8 cellular contexts compared by ENCODE assay signal in genomic region chr14:21924479-21924878, GRCh38.
DNase-seq lines count a peak whose midpoint lies in the region; ATAC-seq and TF ChIP-seq lines count a peak whose summit lies in the region.

No MANE protein-coding gene starts in this region.

- peaks cover 6% of the 10 kb centered on the region for H4K20me1 ChIP-seq in BLaER1

- peak; percentile 87 for ATAC-seq in GM21529 (IDR thresholded peaks at IDR 0.05; ENCODE audit: unreplicated experiment)
- peak; percentile 87 for ATAC-seq in central memory CD8-positive, alpha-beta T cell (replicated peaks; ENCODE audit: extremely low read depth, poor library complexity, severe bottlenecking)
- ATAC-seq in stimulated activated naive CD8-positive, alpha-beta T cell treated with anti-CD3 and anti-CD28 coated beads, Interleukin-15, amount 100 ng/mL, for 72 hours, result peak; percentile 93
- no peak for ATAC-seq in HG03442 (IDR thresholded peaks at IDR 0.05; ENCODE audit: unreplicated experiment)

- H3K4me3 ChIP-seq in BLaER1 (no peak overlapping the region), tibial nerve (no peak overlapping the region)

- no peaks in the 10 kb centered on the region for H3K9me3 Mint-ChIP-seq in central memory CD8-positive, alpha-beta T cell
- peaks cover 4 to 13% of the 10 kb centered on the region in 2 donors for H3K9me3 Mint-ChIP-seq in stimulated activated naive CD8-positive, alpha-beta T cell treated with anti-CD3 and anti-CD28 coated beads, Interleukin-15, amount 100 ng/mL, for 72 hours

- no peak for TF ChIP-seq EP300 in tibial nerve (IDR thresholded peaks at IDR 0.05)

- H3K4me2 ChIP-seq in BLaER1, result peak overlapping the region; percentile 73

- no peaks in the 10 kb centered on the region for H3K9me3 ChIP-seq in BLaER1
- H3K9me3 ChIP-seq in tibial nerve, result no peaks in the 10 kb centered on the region

- peak; percentile 54 for DNase-seq in T follicular helper cell (ENCODE audit: low read depth)
- DNase-seq in central memory CD8-positive, alpha-beta T cell (ENCODE audit: low spot score in 2 of 2), result peak; percentile 27 to 52
- peak; percentile 42 to 62 for DNase-seq in stimulated activated naive CD8-positive, alpha-beta T cell treated with anti-CD3 and anti-CD28 coated beads, Interleukin-15, amount 100 ng/mL, for 72 hours
- no peak for DNase-seq in tibial nerve (ENCODE audit: low spot score in 2 of 2)
- DNase-seq in kidney glomerular epithelial cell (lab: John Stamatoyannopoulos, UW), result no peak

- H3K4me1 Mint-ChIP-seq in central memory CD8-positive, alpha-beta T cell, result peaks cover 33% of the 10 kb centered on the region
- H3K4me1 Mint-ChIP-seq in stimulated activated naive CD8-positive, alpha-beta T cell treated with anti-CD3 and anti-CD28 coated beads, Interleukin-15, amount 100 ng/mL, for 72 hours, result peaks cover 38% of the 10 kb centered on the region

- H3K4me1 ChIP-seq in BLaER1, result peaks cover 31% of the 10 kb centered on the region
- H3K4me1 ChIP-seq in tibial nerve, result no peaks in the 10 kb centered on the region

- no peak overlapping the region for H3K9ac ChIP-seq in BLaER1

- H3K27ac Mint-ChIP-seq in central memory CD8-positive, alpha-beta T cell (ENCODE audit: low read depth), result peak overlapping the region; percentile 29
- H3K27ac Mint-ChIP-seq in stimulated activated naive CD8-positive, alpha-beta T cell treated with anti-CD3 and anti-CD28 coated beads, Interleukin-15, amount 100 ng/mL, for 72 hours, result peak overlapping the region; percentile 82 to 95

- 57 to 65% methylated on average over 5 of the region's 5 CpGs for WGBS in tibial nerve, 2 donors

- H3K36me3 ChIP-seq in BLaER1 (no peaks in the 10 kb centered on the region), tibial nerve (no peaks in the 10 kb centered on the region)

- H3K27me3 ChIP-seq in BLaER1 (no peaks in the 10 kb centered on the region), tibial nerve (no peaks in the 10 kb centered on the region)

- TF ChIP-seq POLR2A in tibial nerve (IDR thresholded peaks at IDR 0.05), result no peak

- TF ChIP-seq CTCF in tibial nerve (IDR thresholded peaks at IDR 0.05), result peak in 1 of 5 experiments; percentile 5

- no peaks in the 10 kb centered on the region for H3K27me3 Mint-ChIP-seq in central memory CD8-positive, alpha-beta T cell
- H3K27me3 Mint-ChIP-seq in stimulated activated naive CD8-positive, alpha-beta T cell treated with anti-CD3 and anti-CD28 coated beads, Interleukin-15, amount 100 ng/mL, for 72 hours, result no peaks in the 10 kb centered on the region

- peak overlapping the region; percentile 47 for H3K4me3 Mint-ChIP-seq in central memory CD8-positive, alpha-beta T cell
- H3K4me3 Mint-ChIP-seq in stimulated activated naive CD8-positive, alpha-beta T cell treated with anti-CD3 and anti-CD28 coated beads, Interleukin-15, amount 100 ng/mL, for 72 hours, result peak overlapping the region; percentile 58 to 79

- peaks cover 2% of the 10 kb centered on the region for H3K36me3 Mint-ChIP-seq in central memory CD8-positive, alpha-beta T cell (ENCODE audit: insufficient read depth)

- 0 out of 2 replicates have a peak overlapping the region, but pooled peaks have one; percentile 3 for H3K27ac ChIP-seq in BLaER1
- H3K27ac ChIP-seq in tibial nerve, result no peak overlapping the region

Comparison
In these comparisons a context has a peak if more than half of its experiments do, and no peak if none do; other contexts are left out.
1. DNase-seq: peak in T follicular helper cell (single experiment), central memory CD8-positive, alpha-beta T cell (2 of 2) and stimulated activated naive CD8-positive, alpha-beta T cell treated with anti-CD3 and anti-CD28 coated beads, Interleukin-15, amount 100 ng/mL, for 72 hours (2 of 2); none in tibial nerve (0 of 2) and kidney glomerular epithelial cell (single experiment).